In the genomic region with DNA sequence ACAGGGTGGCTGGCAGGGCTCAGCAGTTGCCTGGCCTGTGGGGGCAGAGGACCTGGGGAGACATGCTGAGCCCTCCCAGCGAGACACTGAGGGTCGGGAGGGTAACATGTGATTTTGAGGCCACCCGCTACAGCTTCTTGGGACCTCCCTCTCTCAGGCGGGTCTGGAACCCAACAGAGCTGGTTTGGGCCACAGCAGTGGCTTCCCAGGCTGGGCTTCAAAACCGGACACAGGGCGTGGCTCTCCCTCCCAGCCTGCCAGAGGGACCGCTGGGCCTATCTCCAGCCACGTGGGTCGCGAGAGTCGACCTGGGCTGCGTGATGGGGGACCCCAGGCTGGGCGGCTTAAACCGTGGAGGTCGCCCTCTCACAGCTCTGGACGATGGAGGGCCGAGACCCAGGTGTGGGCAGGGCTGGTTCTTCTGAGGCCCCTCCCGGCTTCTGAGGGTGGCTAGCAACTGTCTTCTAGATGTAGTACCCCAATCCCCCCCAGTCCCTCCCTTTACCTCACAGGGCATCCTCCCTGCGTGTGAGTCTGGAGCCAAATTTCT, we compare ENCODE assay signal across 26 cellular contexts.
DNase-seq lines count a peak whose midpoint lies in the region; ATAC-seq and TF ChIP-seq lines count a peak whose summit lies in the region.
"Had no signal": no experiment of that assay in that cellular context is flagged by ENCODE, and none has a peak within 500 bp of the region (broad histone marks: within the 10 kb centered on the region; RNA-seq: fewer than 3 reads in every experiment).

No MANE protein-coding gene starts in this region.

- H3K36me3 Mint-ChIP-seq in CD14-positive monocyte = peaks cover 19 to 42% of the 10 kb centered on the region in 2 donors
- no peaks in the 10 kb centered on the region for H3K36me3 Mint-ChIP-seq in nephron progenitor cell (ENCODE audit: low read depth)
- H3K36me3 Mint-ChIP-seq: activated naive CD4-positive, alpha-beta T cell treated with anti-CD3 and anti-CD28 coated beads, Interleukin-2, amount 50 U/mL, for 24 hours; T-cell had no signal

- TF ChIP-seq CTCF in CD14-positive monocyte (IDR thresholded peaks at IDR 0.05) (no peak), psoas muscle (IDR thresholded peaks at IDR 0.05) (no peak), nephron progenitor cell (IDR thresholded peaks at IDR 0.05) (no peak)

- H3K4me1 Mint-ChIP-seq in CD14-positive monocyte = peaks cover 37% of the 10 kb centered on the region
- peaks cover 52% of the 10 kb centered on the region for H3K4me1 Mint-ChIP-seq in nephron progenitor cell

- H3K9me3 Mint-ChIP-seq in CD14-positive monocyte (peaks cover 0 to 1% (median 0%) of the 10 kb centered on the region in 7 donors), nephron progenitor cell (no peaks in the 10 kb centered on the region)
- H3K9me3 Mint-ChIP-seq: activated CD4-positive, alpha-beta T cell treated with anti-CD3 and anti-CD28 coated beads, Interleukin-2, amount 10 ng/mL, durations not matched to agents 24 days and 14 days; activated naive CD4-positive, alpha-beta T cell treated with anti-CD3 and anti-CD28 coated beads, Interleukin-2, amount 50 U/mL, for 24 hours; activated T-cell treated with anti-CD3 and anti-CD28 coated beads, Interleukin-2, amount 50 U/mL, for 4 hours; effector memory CD8-positive, alpha-beta T cell; stimulated activated naive CD8-positive, alpha-beta T cell treated with anti-CD3 and anti-CD28 coated beads, Interleukin-15, Interleukin-2, amounts not matched to agents 100 ng/mL and 50 ng/mL, for 24 hours; T-cell had no signal

- intact Hi-C loops in CD14-positive monocyte (cut with micrococcal nuclease) (loop anchor here in 1 of 2 donors (10.0 kb wide), 1 partner anchor 428 kb away; no protein-coding TSS in a partner anchor), right cardiac atrium (cut with DNase I) (loop anchor here in 2 of 4 donors (10.0 kb wide), 2 partner anchors 232 to 342 kb away; partner anchors contain the start of genes C11orf21 (in 1 of the 2) and TSPAN32 (in 1 of the 2)), psoas muscle (cut with DNase I) (no loop called here)

- H3K27me3 Mint-ChIP-seq in CD14-positive monocyte (ENCODE audit: low read depth in 3 of 3) (peaks cover 5 to 16% (median 7%) of the 10 kb centered on the region in 3 donors), nephron progenitor cell (ENCODE audit: low read depth, poor library complexity) (no peaks in the 10 kb centered on the region)
- H3K27me3 Mint-ChIP-seq: activated naive CD4-positive, alpha-beta T cell treated with anti-CD3 and anti-CD28 coated beads, Interleukin-2, amount 50 U/mL, for 24 hours; effector memory CD8-positive, alpha-beta T cell; stimulated activated naive CD8-positive, alpha-beta T cell treated with anti-CD3 and anti-CD28 coated beads, Interleukin-15, Interleukin-2, amounts not matched to agents 100 ng/mL and 50 ng/mL, for 24 hours; T-cell had no signal

- peaks cover 3% of the 10 kb centered on the region for H3K4me1 ChIP-seq in right cardiac atrium (ENCODE audit: control insufficient read depth, insufficient read depth, low read length)
- H3K4me1 ChIP-seq in psoas muscle = peaks cover 8% of the 10 kb centered on the region

- WGBS in right cardiac atrium = 95% methylated on average over 19 of the region's 19 CpGs
- 91 to 95% (median 94%) methylated on average over 18 to 19 of the region's 19 CpGs for WGBS in psoas muscle, 3 donors

- H3K9me3 ChIP-seq in right cardiac atrium (ENCODE audit: control insufficient read depth, low read length) (no peaks in the 10 kb centered on the region), psoas muscle (no peaks in the 10 kb centered on the region)
- H3K9me3 ChIP-seq: ascending aorta, ovary had no signal

- no peaks in the 10 kb centered on the region for H3K27me3 ChIP-seq in right cardiac atrium (ENCODE audit: control insufficient read depth, insufficient read depth)
- H3K27me3 ChIP-seq in psoas muscle (ENCODE audit: insufficient read depth in 3 of 3, low read length in 2 of 3) = peaks cover 0 to 10% (median 4%) of the 10 kb centered on the region in 3 donors
- H3K27me3 ChIP-seq: ascending aorta, ovary had no signal

- no peak overlapping the region for H3K4me3 ChIP-seq in right cardiac atrium (ENCODE audit: low read length)
- H3K4me3 ChIP-seq in psoas muscle = no peak overlapping the region
- H3K4me3 ChIP-seq: ascending aorta, ovary had no signal

- H3K27ac ChIP-seq in right cardiac atrium (ENCODE audit: low read length) = no peak overlapping the region
- H3K27ac ChIP-seq in psoas muscle = no peak overlapping the region
- H3K27ac ChIP-seq: ascending aorta, ovary, WERI-Rb-1 had no signal

- H3K4me3 Mint-ChIP-seq in CD14-positive monocyte (no peak overlapping the region), nephron progenitor cell (no peak overlapping the region)
- H3K4me3 Mint-ChIP-seq: activated CD4-positive, alpha-beta T cell treated with anti-CD3 and anti-CD28 coated beads, Interleukin-2, amount 10 ng/mL, durations not matched to agents 24 days and 14 days; activated naive CD4-positive, alpha-beta T cell treated with anti-CD3 and anti-CD28 coated beads, Interleukin-2, amount 50 U/mL, for 24 hours; activated T-cell treated with anti-CD3 and anti-CD28 coated beads, Interleukin-2, amount 50 U/mL, for 4 hours; effector memory CD8-positive, alpha-beta T cell; stimulated activated naive CD8-positive, alpha-beta T cell treated with anti-CD3 and anti-CD28 coated beads, Interleukin-15, Interleukin-2, amounts not matched to agents 100 ng/mL and 50 ng/mL, for 24 hours; T-cell had no signal

- H3K27ac Mint-ChIP-seq in CD14-positive monocyte (no peak overlapping the region), nephron progenitor cell (no peak overlapping the region)
- H3K27ac Mint-ChIP-seq: activated CD4-positive, alpha-beta T cell treated with anti-CD3 and anti-CD28 coated beads, Interleukin-2, amount 10 ng/mL, durations not matched to agents 24 days and 14 days; activated naive CD4-positive, alpha-beta T cell treated with anti-CD3 and anti-CD28 coated beads, Interleukin-2, amount 50 U/mL, for 24 hours; effector memory CD8-positive, alpha-beta T cell; stimulated activated naive CD8-positive, alpha-beta T cell treated with anti-CD3 and anti-CD28 coated beads, Interleukin-15, Interleukin-2, amounts not matched to agents 100 ng/mL and 50 ng/mL, for 24 hours; T-cell had no signal

- ATAC-seq in right cardiac atrium (no peak), psoas muscle (no peak), GM19023 (IDR thresholded peaks at IDR 0.05; ENCODE audit: unreplicated experiment) (no peak)
- ATAC-seq: activated T-cell treated with anti-CD3 and anti-CD28 coated beads, Interleukin-2, amount 50 U/mL, for 4 hours; effector memory CD8-positive, alpha-beta T cell; T-cell had no signal

- DNase-seq in activated naive CD4-positive, alpha-beta T cell treated with anti-CD3 and anti-CD28 coated beads, Interleukin-2, amount 50 U/mL, for 16 hours = peak; percentile 6
- DNase-seq in activated naive CD4-positive, alpha-beta T cell (lab: John Stamatoyannopoulos, UW) = no peak
- DNase-seq in CD14-positive monocyte (ENCODE audit: low spot score) (peak; percentile 29), right cardiac atrium (peak; percentile 11 to 47 (median 30)), psoas muscle (peak; percentile 6 to 38), nephron progenitor cell (no peak)
- DNase-seq in activated CD4-positive, alpha-beta T cell treated with anti-CD3 and anti-CD28 coated beads for 4 hours = no peak
- DNase-seq: activated CD4-positive, alpha-beta T cell treated with anti-CD3 and anti-CD28 coated beads, Interleukin-2, amount 10 ng/mL, durations not matched to agents 24 days and 14 days; activated T-cell treated with anti-CD3 and anti-CD28 coated beads, Interleukin-2, amount 50 U/mL, for 4 hours; cortex of kidney; DMS153; effector memory CD8-positive, alpha-beta T cell; erythroblast; NCI-H1092; NCI-H187; NCI-H2171 treated with DMSO at 0.1 percent for 48 hours; NCI-H510A treated with DMSO at 0.1 percent for 48 hours; RPMI8226; stimulated activated CD8-positive, alpha-beta memory T cell treated with anti-CD3 and anti-CD28 coated beads, Interleukin-4, amount 100 ng/mL, for 48 hours; T-cell; WERI-Rb-1 had no signal

- no peaks in the 10 kb centered on the region for H3K36me3 ChIP-seq in psoas muscle (ENCODE audit: insufficient read depth in 1 of 2, low read depth in 1 of 2)
- H3K36me3 ChIP-seq: ascending aorta, ovary, WERI-Rb-1 had no signal

Comparison
In these comparisons a context has a peak if more than half of its experiments do, and no peak if none do; other contexts are left out.
1. DNase-seq: peak in activated naive CD4-positive, alpha-beta T cell treated with anti-CD3 and anti-CD28 coated beads, Interleukin-2, amount 50 U/mL, for 16 hours (single experiment), CD14-positive monocyte (single experiment), right cardiac atrium (3 of 3) and psoas muscle (2 of 2); none in activated naive CD4-positive, alpha-beta T cell (0 of 4), activated CD4-positive, alpha-beta T cell treated with anti-CD3 and anti-CD28 coated beads for 4 hours (0 of 2) and nephron progenitor cell (single experiment).